8 cellular contexts compared by ENCODE assay signal in genomic region chr6:31793927-31794245, GRCh38. TPM values are rescaled to one million over a fixed set of nuclear protein-coding genes. Genes with fewer than 3 reads are reported as not detected.
DNase-seq lines count a peak whose midpoint lies in the region; ATAC-seq and TF ChIP-seq lines count a peak whose summit lies in the region.
"Not testable (repeated sequence)": the region's sequence is repeated elsewhere in the genome, so short reads cannot be mapped to it uniquely, and the experiment has no call there.

No MANE protein-coding gene starts in this region.

- peak overlapping the region; percentile 74 for H3K4me3 ChIP-seq in CD4-positive, CD25-positive, alpha-beta regulatory T cell (ENCODE audit: low read depth, low read length)
- H3K4me3 ChIP-seq in IMR-90 (ENCODE audit: insufficient read depth, low read depth, low read length) (peak overlapping the region; percentile 77; the same call in 1 of the 2 replicates), ectodermal cell (ENCODE audit: insufficient read depth, low read depth, low read length) (peak overlapping the region; percentile 98), iPS-18a (ENCODE audit: low read length) (peak overlapping the region; percentile 100), neural progenitor cell (peak overlapping the region; percentile 73), suprapubic skin (peak overlapping the region; percentile 70)

- H3K4me1 ChIP-seq in CD4-positive, CD25-positive, alpha-beta regulatory T cell (ENCODE audit: control insufficient read depth, insufficient read depth, low read length, poor library complexity, severe bottlenecking) = peaks cover 46% of the 10 kb centered on the region
- H3K4me1 ChIP-seq in IMR-90 (ENCODE audit: control insufficient read depth, insufficient read depth, low read length); ectodermal cell (ENCODE audit: control insufficient read depth, insufficient read depth, low read length); iPS-18a (ENCODE audit: control insufficient read depth, low read depth, low read length); neural progenitor cell: not testable (repeated sequence)
- peaks cover 45% of the 10 kb centered on the region for H3K4me1 ChIP-seq in suprapubic skin

- H3K9me1 ChIP-seq in IMR-90 (ENCODE audit: insufficient read depth, low read length) = not testable (repeated sequence)

- TF ChIP-seq POLR2A in IMR-90 (IDR thresholded peaks at IDR 0.05; ENCODE audit: low read depth, low read length); suprapubic skin (IDR thresholded peaks at IDR 0.05): not testable (repeated sequence)

- peak overlapping the region; percentile 77 to 100 (median 98) for H3K4me3 Mint-ChIP-seq in CD4-positive, CD25-positive, alpha-beta regulatory T cell
- peak overlapping the region; percentile 78 to 96 (median 95) for H3K4me3 Mint-ChIP-seq in T-cell
- peak overlapping the region; percentile 94 for H3K4me3 Mint-ChIP-seq in activated naive CD4-positive, alpha-beta T cell treated with anti-CD3 and anti-CD28 coated beads, Interleukin-2, amount 50 U/mL, for 24 hours
- H3K4me3 Mint-ChIP-seq in neural progenitor cell = peak overlapping the region; percentile 99

- H3K36me3 ChIP-seq in CD4-positive, CD25-positive, alpha-beta regulatory T cell (ENCODE audit: control insufficient read depth, insufficient read depth, low read length) = peaks cover 11% of the 10 kb centered on the region
- H3K36me3 ChIP-seq in IMR-90 (ENCODE audit: control insufficient read depth, insufficient read depth, low read length) (peaks cover 18% of the 10 kb centered on the region), ectodermal cell (ENCODE audit: control insufficient read depth, insufficient read depth, low read length) (peaks cover 14% of the 10 kb centered on the region), iPS-18a (ENCODE audit: control insufficient read depth, low read depth, low read length) (peaks cover 37% of the 10 kb centered on the region), suprapubic skin (peaks cover 32% of the 10 kb centered on the region)
- not testable (repeated sequence) for H3K36me3 ChIP-seq in neural progenitor cell

- H3K36me3 Mint-ChIP-seq in CD4-positive, CD25-positive, alpha-beta regulatory T cell = peaks cover 11% of the 10 kb centered on the region
- H3K36me3 Mint-ChIP-seq in T-cell (peaks cover 15% of the 10 kb centered on the region), neural progenitor cell (peaks cover 15% of the 10 kb centered on the region)
- H3K36me3 Mint-ChIP-seq in activated naive CD4-positive, alpha-beta T cell treated with anti-CD3 and anti-CD28 coated beads, Interleukin-2, amount 50 U/mL, for 24 hours = not testable (repeated sequence)

- CTCF ChIA-PET in IMR-90 (lab: Yijun Ruan, JAX) = not testable (repeated sequence)
- CTCF ChIA-PET in T-cell (lab: Charles Lee) = interaction anchor here in 1 of 2 donors (0.7 kb wide), 1 partner anchor 51 kb away, joined by 8 read pairs; no protein-coding TSS in a partner anchor

- not testable (repeated sequence) for H3K27me3 Mint-ChIP-seq in CD4-positive, CD25-positive, alpha-beta regulatory T cell; T-cell; activated naive CD4-positive, alpha-beta T cell treated with anti-CD3 and anti-CD28 coated beads, Interleukin-2, amount 50 U/mL, for 24 hours; neural progenitor cell (ENCODE audit: insufficient read depth, low read depth)

- H4K5ac ChIP-seq in IMR-90 (ENCODE audit: low read depth, low read length) = not testable (repeated sequence)

- H3K4ac ChIP-seq in IMR-90 (ENCODE audit: low read depth, low read length) = peak overlapping the region; percentile 98; the same call in 1 of the 2 replicates

- H3K27ac Mint-ChIP-seq in CD4-positive, CD25-positive, alpha-beta regulatory T cell = peak overlapping the region; percentile 80 to 99 (median 85)
- H3K27ac Mint-ChIP-seq in T-cell = peak overlapping the region; percentile 84 to 96
- H3K27ac Mint-ChIP-seq in activated naive CD4-positive, alpha-beta T cell treated with anti-CD3 and anti-CD28 coated beads, Interleukin-2, amount 50 U/mL, for 24 hours = peak overlapping the region; percentile 88
- H3K27ac Mint-ChIP-seq in neural progenitor cell = not testable (repeated sequence)

- H3K27me3 ChIP-seq in CD4-positive, CD25-positive, alpha-beta regulatory T cell (ENCODE audit: control insufficient read depth, insufficient read depth, low read length); IMR-90 (ENCODE audit: control insufficient read depth, insufficient read depth, low read length); ectodermal cell (ENCODE audit: control insufficient read depth, insufficient read depth, low read length, poor library complexity, severe bottlenecking); iPS-18a (ENCODE audit: control insufficient read depth, insufficient read depth, low read length); neural progenitor cell; suprapubic skin: not testable (repeated sequence)

- H2BK15ac ChIP-seq in IMR-90 (ENCODE audit: low read depth, low read length) = not testable (repeated sequence)

- H3K27ac ChIP-seq in CD4-positive, CD25-positive, alpha-beta regulatory T cell (ENCODE audit: insufficient read depth, low read length, poor library complexity, severe bottlenecking) = peak overlapping the region; percentile 90
- H3K27ac ChIP-seq in IMR-90 (ENCODE audit: insufficient read depth, low read length); ectodermal cell (ENCODE audit: insufficient read depth, low read depth, low read length, poor library complexity, severe bottlenecking); iPS-18a (ENCODE audit: low read length); neural progenitor cell: not testable (repeated sequence)
- H3K27ac ChIP-seq in suprapubic skin = peak overlapping the region; percentile 97

- POLR2A ChIA-PET in IMR-90 (lab: Charles Lee; ENCODE audit: unreplicated experiment) = interaction anchor here (0.6 kb wide), 1 partner anchor 20 kb away, joined by 3 read pairs; no protein-coding TSS in a partner anchor
- POLR2A ChIA-PET in T-cell (lab: Charles Lee) = not testable (repeated sequence)

- H3K18ac ChIP-seq in IMR-90 (ENCODE audit: low read depth, low read length) = not testable (repeated sequence)

- not testable (repeated sequence) for ATAC-seq in CD4-positive, CD25-positive, alpha-beta regulatory T cell (ENCODE audit: low read depth in 2 of 2); IMR-90 (ENCODE audit: low read depth); T-cell (replicated peaks in 1 of 4)

- not testable (repeated sequence) for TF ChIP-seq CTCF in IMR-90 (conservative IDR thresholded peaks at IDR 0.05; ENCODE audit: low read depth, low read length); neural progenitor cell (IDR thresholded peaks at IDR 0.05); suprapubic skin (IDR thresholded peaks at IDR 0.05)

- not testable (repeated sequence) for H4K20me1 ChIP-seq in IMR-90 (ENCODE audit: insufficient read depth, low read length); neural progenitor cell (ENCODE audit: low read depth)

- H2AFZ ChIP-seq in IMR-90 (replicated peaks; ENCODE audit: low read length, poor library complexity); neural progenitor cell (replicated peaks): not testable (repeated sequence)

- H4K91ac ChIP-seq in IMR-90 (ENCODE audit: insufficient read depth, low read depth, low read length) = peak overlapping the region; percentile 33; the same call in 1 of the 2 replicates

- H3K56ac ChIP-seq in IMR-90 (ENCODE audit: extremely low read depth, insufficient read depth, low read length) = 0 out of 2 replicates have a peak overlapping the region, but pooled peaks have one; percentile 80

- not testable (repeated sequence) for H3K9me3 ChIP-seq in CD4-positive, CD25-positive, alpha-beta regulatory T cell (ENCODE audit: control insufficient read depth in 2 of 2, low read length in 2 of 2); IMR-90 (ENCODE audit: control insufficient read depth, insufficient read depth, low read length); ectodermal cell (ENCODE audit: control insufficient read depth, low read length); iPS-18a (ENCODE audit: control insufficient read depth, low read depth, low read length); neural progenitor cell (ENCODE audit: low read depth); suprapubic skin

- TF ChIP-seq EP300 in suprapubic skin (IDR thresholded peaks at IDR 0.05) = not testable (repeated sequence)

- TF ChIP-seq RAD21 in IMR-90 (IDR thresholded peaks at IDR 0.05; ENCODE audit: low read length) = not testable (repeated sequence)

- H3K4me2 ChIP-seq in IMR-90 (ENCODE audit: low read depth, low read length) (peak overlapping the region; percentile 98; the same call in 1 of the 2 replicates), neural progenitor cell (peak overlapping the region; percentile 93)

- peak overlapping the region; percentile 66; the same call in 1 of the 2 replicates for H3K23ac ChIP-seq in IMR-90 (ENCODE audit: low read depth, low read length)

- in situ Hi-C loops in IMR-90 (cut with MboI; ENCODE audit: low sequenced_read_pairs) = not testable (repeated sequence)

- intact Hi-C loops in IMR-90 (cut with micrococcal nuclease) = loop anchor here (2.0 kb wide), 1 partner anchor 55 kb away; no protein-coding TSS in a partner anchor

- peaks cover 22% of the 10 kb centered on the region for H3K79me2 ChIP-seq in neural progenitor cell (ENCODE audit: low read depth)

- peak overlapping the region; percentile 23 to 81; a peak in 2 of 4 replicates for H4K8ac ChIP-seq in IMR-90 (ENCODE audit: low read depth in 2 of 2, low read length in 2 of 2)

- H2BK5ac ChIP-seq in IMR-90 (ENCODE audit: low read depth, low read length, poor library complexity, severe bottlenecking) = not testable (repeated sequence)

- dilution Hi-C loops in IMR-90 (cut with HindIII; ENCODE audit: low sequenced_read_pairs, unreplicated experiment) = not testable (repeated sequence)

- H3K79me1 ChIP-seq in IMR-90 (ENCODE audit: low read depth in 1 of 2, low read length in 2 of 2) = peaks cover 0 to 49% of the 10 kb centered on the region in 2 experiments

- H3K9me3 Mint-ChIP-seq in CD4-positive, CD25-positive, alpha-beta regulatory T cell; T-cell; activated naive CD4-positive, alpha-beta T cell treated with anti-CD3 and anti-CD28 coated beads, Interleukin-2, amount 50 U/mL, for 24 hours; neural progenitor cell: not testable (repeated sequence)

- WGBS in IMR-90 (ENCODE audit: extremely low coverage in 2 of 2, insufficient read length in 1 of 2), 2 experiments = no CpG with 5 or more reads among the region's 6 CpGs
- WGBS in ectodermal cell, 2 experiments = 90 to 93% methylated on average over 6 of the region's 6 CpGs
- 89% methylated on average over 6 of the region's 6 CpGs for WGBS in suprapubic skin

- H3K4me1 Mint-ChIP-seq in CD4-positive, CD25-positive, alpha-beta regulatory T cell = peaks cover 9 to 66% (median 36%) of the 10 kb centered on the region in 4 donors
- peaks cover 45 to 57% (median 46%) of the 10 kb centered on the region in 3 donors for H3K4me1 Mint-ChIP-seq in T-cell
- peaks cover 38% of the 10 kb centered on the region for H3K4me1 Mint-ChIP-seq in activated naive CD4-positive, alpha-beta T cell treated with anti-CD3 and anti-CD28 coated beads, Interleukin-2, amount 50 U/mL, for 24 hours
- peaks cover 16% of the 10 kb centered on the region for H3K4me1 Mint-ChIP-seq in neural progenitor cell

- H3K14ac ChIP-seq in IMR-90 (replicated peaks; ENCODE audit: low read depth, low read length) = peak overlapping the region; percentile 39; the same call in 1 of the 2 replicates

- not testable (repeated sequence) for H2BK20ac ChIP-seq in IMR-90 (ENCODE audit: low read depth, low read length)

- BruUV-seq in IMR-90 (replicated peaks; lab: Mats Ljungman, UMichigan) = not testable (repeated sequence)

- peak overlapping the region; percentile 93; the same call in 1 of the 2 replicates for H3K9ac ChIP-seq in IMR-90 (ENCODE audit: low read depth, low read length)
- H3K9ac ChIP-seq in iPS-18a (ENCODE audit: low read length); neural progenitor cell: not testable (repeated sequence)

- H2AK9ac ChIP-seq in IMR-90 (replicated peaks; ENCODE audit: low read depth, low read length, poor library complexity) = not testable (repeated sequence)

- H3F3A ChIP-seq in neural progenitor cell (ENCODE audit: low read depth) = peaks cover 42% of the 10 kb centered on the region

- not testable (repeated sequence) for H2BK120ac ChIP-seq in IMR-90 (ENCODE audit: low read depth, low read length)

- DNase-seq in CD4-positive, CD25-positive, alpha-beta regulatory T cell; IMR-90; T-cell; neural progenitor cell (ENCODE audit: low spot score); suprapubic skin (ENCODE audit: low spot score in 2 of 2): not testable (repeated sequence)

- H2AK5ac ChIP-seq in IMR-90 (ENCODE audit: low read depth, low read length) = not testable (repeated sequence)

RNA-seq across cellular contexts. Expression of gene VARS1, which starts 1.7 kb away (rescaled TPM):
- total RNA-seq in CD4-positive, CD25-positive, alpha-beta regulatory T cell = 63.4 TPM
- 10 to 100 TPM; 27.1 to 45.1 (median 29.9) TPM for polyA plus RNA-seq in CD4-positive, CD25-positive, alpha-beta regulatory T cell
- 32.2 and 41.2 TPM in 2 replicates for total RNA-seq in IMR-90 (2012; rRNA removed)
- polyA plus RNA-seq in IMR-90 (2012; rRNA removed) = 39.6 and 42.0 TPM in 2 replicates
- polyA plus RNA-seq in IMR-90 (2012; cell fraction: cytosol; rRNA removed) = 25.0 and 31.3 TPM in 2 replicates
- polyA plus RNA-seq in IMR-90 (2012; cell fraction: nucleus; rRNA removed; ENCODE audit: low replicate concordance) = 49.4 and 162 TPM in 2 replicates
- 10 to 100 TPM; 44.4 to 71.0 (median 62.5) TPM for total RNA-seq in T-cell
- polyA plus RNA-seq in ectodermal cell (2013, experiment 1 of 4) = 113 TPM
- 95.5 TPM for polyA plus RNA-seq in ectodermal cell (2013, experiment 2 of 4)
- polyA plus RNA-seq in ectodermal cell (2013, experiment 3 of 4) = 60.3 TPM
- 60.5 TPM for polyA plus RNA-seq in ectodermal cell (2013, experiment 4 of 4)
- 34.1 and 66.8 TPM in 2 replicates for total RNA-seq in neural progenitor cell (ENCODE audit: low replicate concordance)
- total RNA-seq in suprapubic skin = 10 to 100 TPM; 48.8 to 60.0 (median 59.1) TPM

RNA-seq across cellular contexts. Expression of gene LSM2, which starts 12.9 kb away (rescaled TPM):
- 29.3 TPM for total RNA-seq in CD4-positive, CD25-positive, alpha-beta regulatory T cell
- 100 to 1,000 TPM in 1 of 4 donors, 10 to 100 TPM in 3; 80.0 to 122 (median 87.5) TPM for polyA plus RNA-seq in CD4-positive, CD25-positive, alpha-beta regulatory T cell
- total RNA-seq in IMR-90 (2012; rRNA removed) = 48.0 and 56.3 TPM in 2 replicates
- 55.0 and 61.0 TPM in 2 replicates for polyA plus RNA-seq in IMR-90 (2012; rRNA removed)
- polyA plus RNA-seq in IMR-90 (2012; cell fraction: cytosol; rRNA removed) = 54.6 and 56.8 TPM in 2 replicates
- polyA plus RNA-seq in IMR-90 (2012; cell fraction: nucleus; rRNA removed; ENCODE audit: low replicate concordance) = 13.0 and 15.1 TPM in 2 replicates
- 10 to 100 TPM; 24.2 to 36.4 (median 30.6) TPM for total RNA-seq in T-cell
- 150 TPM for polyA plus RNA-seq in ectodermal cell (2013, experiment 1 of 4)
- 155 TPM for polyA plus RNA-seq in ectodermal cell (2013, experiment 2 of 4)
- 131 TPM for polyA plus RNA-seq in ectodermal cell (2013, experiment 3 of 4)
- 136 TPM for polyA plus RNA-seq in ectodermal cell (2013, experiment 4 of 4)
- 105 and 125 TPM in 2 replicates for total RNA-seq in neural progenitor cell (ENCODE audit: low replicate concordance)
- total RNA-seq in suprapubic skin = 10 to 100 TPM; 21.7 to 39.5 (median 30.2) TPM

RNA-seq across cellular contexts. Expression of gene VWA7, which starts 16.8 kb away (rescaled TPM):
- 6.8 TPM for total RNA-seq in CD4-positive, CD25-positive, alpha-beta regulatory T cell
- polyA plus RNA-seq in CD4-positive, CD25-positive, alpha-beta regulatory T cell = 1 to 10 TPM in 3 of 4 donors, under 1 TPM in 1; 0.91 to 1.2 (median 1.2) TPM
- total RNA-seq in IMR-90 (2012; rRNA removed) (under 0.01 and 0.28 TPM in 2 replicates), T-cell (1 to 10 TPM; 1.4 to 8.0 (median 2.1) TPM), neural progenitor cell (ENCODE audit: low replicate concordance) (0.15 and 0.34 TPM in 2 replicates), suprapubic skin (1 to 10 TPM; 1.3 to 3.3 (median 2.3) TPM)
- polyA plus RNA-seq in IMR-90 (2012; rRNA removed) = 1.0 and 1.4 TPM in 2 replicates
- polyA plus RNA-seq in IMR-90 (2012; cell fraction: cytosol; rRNA removed) = 0.60 and 1.2 TPM in 2 replicates
- polyA plus RNA-seq in IMR-90 (2012; cell fraction: nucleus; rRNA removed; ENCODE audit: low replicate concordance) = 3.1 and 4.5 TPM in 2 replicates
- 0.63 TPM for polyA plus RNA-seq in ectodermal cell (2013, experiment 1 of 4)
- polyA plus RNA-seq in ectodermal cell (2013, experiment 2 of 4) = 1.5 TPM
- polyA plus RNA-seq in ectodermal cell (2013, experiment 3 of 4) = 0.37 TPM
- polyA plus RNA-seq in ectodermal cell (2013, experiment 4 of 4) = 0.97 TPM

RNA-seq across cellular contexts. Expression of gene HSPA1L, which starts 21.2 kb away (rescaled TPM):
- 5.5 TPM for total RNA-seq in CD4-positive, CD25-positive, alpha-beta regulatory T cell
- 1 to 10 TPM; 2.2 to 4.2 (median 3.5) TPM for polyA plus RNA-seq in CD4-positive, CD25-positive, alpha-beta regulatory T cell
- 1.3 and 1.4 TPM in 2 replicates for total RNA-seq in IMR-90 (2012; rRNA removed)
- polyA plus RNA-seq in IMR-90 (2012; rRNA removed) = 0.97 and 1.0 TPM in 2 replicates
- polyA plus RNA-seq in IMR-90 (2012; cell fraction: cytosol; rRNA removed) = 0.45 and 0.54 TPM in 2 replicates
- 0.27 and 0.68 TPM in 2 replicates for polyA plus RNA-seq in IMR-90 (2012; cell fraction: nucleus; rRNA removed; ENCODE audit: low replicate concordance)
- total RNA-seq in T-cell = 1 to 10 TPM; 2.8 to 8.5 (median 8.1) TPM
- polyA plus RNA-seq in ectodermal cell (2013, experiment 1 of 4) = 1.1 TPM
- 1.5 TPM for polyA plus RNA-seq in ectodermal cell (2013, experiment 2 of 4)
- polyA plus RNA-seq in ectodermal cell (2013, experiment 3 of 4) = 1.2 TPM
- 1.5 TPM for polyA plus RNA-seq in ectodermal cell (2013, experiment 4 of 4)
- total RNA-seq in neural progenitor cell (ENCODE audit: low replicate concordance) = 0.49 and 1.2 TPM in 2 replicates
- total RNA-seq in suprapubic skin = 1 to 10 TPM in 3 of 4 donors, under 1 TPM in 1; 0.83 to 3.1 (median 1.8) TPM

RNA-seq across cellular contexts. Expression of gene HSPA1A, which starts 21.5 kb away (rescaled TPM):
- total RNA-seq in CD4-positive, CD25-positive, alpha-beta regulatory T cell = 30.6 TPM
- 10 to 100 TPM; 65.7 to 93.0 (median 80.5) TPM for polyA plus RNA-seq in CD4-positive, CD25-positive, alpha-beta regulatory T cell
- total RNA-seq in IMR-90 (2012; rRNA removed) (94.6 and 102 TPM in 2 replicates), T-cell (100 to 1,000 TPM in 1 of 5 donors, 10 to 100 TPM in 2, 1 to 10 TPM in 2; 8.8 to 117 (median 77.9) TPM), neural progenitor cell (ENCODE audit: low replicate concordance) (36.0 and 84.3 TPM in 2 replicates), suprapubic skin (100 to 1,000 TPM; 200 to 464 (median 408) TPM)
- polyA plus RNA-seq in IMR-90 (2012; rRNA removed) = 93.1 and 95.3 TPM in 2 replicates
- polyA plus RNA-seq in IMR-90 (2012; cell fraction: cytosol; rRNA removed) = 64.7 and 107 TPM in 2 replicates
- polyA plus RNA-seq in IMR-90 (2012; cell fraction: nucleus; rRNA removed; ENCODE audit: low replicate concordance) = 39.6 and 77.5 TPM in 2 replicates
- polyA plus RNA-seq in ectodermal cell (2013, experiment 1 of 4) = 62.5 TPM
- polyA plus RNA-seq in ectodermal cell (2013, experiment 2 of 4) = 38.8 TPM
- 46.0 TPM for polyA plus RNA-seq in ectodermal cell (2013, experiment 3 of 4)
- 53.0 TPM for polyA plus RNA-seq in ectodermal cell (2013, experiment 4 of 4)
